ENCODE assay signal across 8 cellular contexts in genomic region chr12:116820077-116820656, GRCh38.
DNase-seq lines count a peak whose midpoint lies in the region; ATAC-seq and TF ChIP-seq lines count a peak whose summit lies in the region.

No MANE protein-coding gene starts in this region.

- peak overlapping the region; percentile 38 for H3K4me3 Mint-ChIP-seq in activated T-cell treated with anti-CD3 and anti-CD28 coated beads, Interleukin-2, amount 50 U/mL, for 24 hours
- peak overlapping the region; percentile 90 for H3K4me3 Mint-ChIP-seq in effector memory CD8-positive, alpha-beta T cell
- H3K4me3 Mint-ChIP-seq in stimulated activated memory B cell treated with anti-CD40 and anti-IgM and Interleukin-4, amounts not matched to agents 10 μg/mL and 1 μg/mL and 100 μg/mL, for 72 hours: peak overlapping the region; percentile 42

- peak overlapping the region; percentile 93; the same call in 1 of the 2 replicates for H3K4me3 ChIP-seq in OCI-LY3 (ENCODE audit: low read length)

- no peaks in the 10 kb centered on the region for H3K9me3 ChIP-seq in OCI-LY3 (ENCODE audit: insufficient read depth, low read length)

- no peak overlapping the region for H3K27ac Mint-ChIP-seq in activated T-cell treated with anti-CD3 and anti-CD28 coated beads, Interleukin-2, amount 50 U/mL, for 24 hours
- peak overlapping the region; percentile 95 to 97 for H3K27ac Mint-ChIP-seq in effector memory CD8-positive, alpha-beta T cell
- H3K27ac Mint-ChIP-seq in stimulated activated memory B cell treated with anti-CD40 and anti-IgM and Interleukin-4, amounts not matched to agents 10 μg/mL and 1 μg/mL and 100 μg/mL, for 72 hours: peak overlapping the region; percentile 95

- no peaks in the 10 kb centered on the region for H3K27me3 Mint-ChIP-seq in activated T-cell treated with anti-CD3 and anti-CD28 coated beads, Interleukin-2, amount 50 U/mL, for 24 hours
- H3K27me3 Mint-ChIP-seq in effector memory CD8-positive, alpha-beta T cell: no peaks in the 10 kb centered on the region
- no peaks in the 10 kb centered on the region for H3K27me3 Mint-ChIP-seq in stimulated activated memory B cell treated with anti-CD40 and anti-IgM and Interleukin-4, amounts not matched to agents 10 μg/mL and 1 μg/mL and 100 μg/mL, for 72 hours

- POLR2A ChIA-PET in GM10248 (lab: Yijun Ruan, JAX): no interaction called here

- H3K9me3 Mint-ChIP-seq in activated T-cell treated with anti-CD3 and anti-CD28 coated beads, Interleukin-2, amount 50 U/mL, for 24 hours: peaks cover 5% of the 10 kb centered on the region
- no peaks in the 10 kb centered on the region for H3K9me3 Mint-ChIP-seq in effector memory CD8-positive, alpha-beta T cell
- H3K9me3 Mint-ChIP-seq in stimulated activated memory B cell treated with anti-CD40 and anti-IgM and Interleukin-4, amounts not matched to agents 10 μg/mL and 1 μg/mL and 100 μg/mL, for 72 hours: no peaks in the 10 kb centered on the region

- peaks cover 7% of the 10 kb centered on the region for H3K36me3 Mint-ChIP-seq in activated T-cell treated with anti-CD3 and anti-CD28 coated beads, Interleukin-2, amount 50 U/mL, for 24 hours (ENCODE audit: low read depth)
- peaks cover 27% of the 10 kb centered on the region for H3K36me3 Mint-ChIP-seq in effector memory CD8-positive, alpha-beta T cell (ENCODE audit: insufficient read depth)
- H3K36me3 Mint-ChIP-seq in stimulated activated memory B cell treated with anti-CD40 and anti-IgM and Interleukin-4, amounts not matched to agents 10 μg/mL and 1 μg/mL and 100 μg/mL, for 72 hours: peaks cover 4% of the 10 kb centered on the region

- H3K4me1 ChIP-seq in OCI-LY3 (ENCODE audit: low read length): peaks cover 9% of the 10 kb centered on the region

- no peaks in the 10 kb centered on the region for H4K20me1 ChIP-seq in OCI-LY3 (ENCODE audit: insufficient read depth, low read length)

- H3K27ac ChIP-seq in OCI-LY3 (ENCODE audit: low read length): no peak overlapping the region

- H3K79me2 ChIP-seq in OCI-LY3 (ENCODE audit: low read length): no peaks in the 10 kb centered on the region

- DNase-seq in activated T-cell treated with anti-CD3 and anti-CD28 coated beads, Interleukin-2, amount 50 U/mL, for 24 hours: no peak
- DNase-seq in activated T-cell treated with anti-CD3 and anti-CD28 coated beads, Interleukin-2, amount 50 U/mL, for 1 hour: no peak
- DNase-seq in effector memory CD8-positive, alpha-beta T cell: no peak
- DNase-seq in HT-29 (ENCODE audit: low spot score): no peak
- DNase-seq in 8988T: no peak
- no peak for DNase-seq in GM10248 (ENCODE audit: extremely low spot score)

- ATAC-seq in effector memory CD8-positive, alpha-beta T cell (replicated peaks): no peak
- ATAC-seq in stimulated activated memory B cell treated with anti-CD40 and anti-IgM and Interleukin-4, amounts not matched to agents 10 μg/mL and 1 μg/mL and 100 μg/mL, for 72 hours: no peak

- peaks cover 20% of the 10 kb centered on the region for H3K4me1 Mint-ChIP-seq in activated T-cell treated with anti-CD3 and anti-CD28 coated beads, Interleukin-2, amount 50 U/mL, for 24 hours (ENCODE audit: low read depth)
- H3K4me1 Mint-ChIP-seq in effector memory CD8-positive, alpha-beta T cell (ENCODE audit: low read depth in 2 of 2): peaks cover 12 to 21% of the 10 kb centered on the region in 2 donors
- H3K4me1 Mint-ChIP-seq in stimulated activated memory B cell treated with anti-CD40 and anti-IgM and Interleukin-4, amounts not matched to agents 10 μg/mL and 1 μg/mL and 100 μg/mL, for 72 hours: peaks cover 32% of the 10 kb centered on the region

- no peak overlapping the region for H3K9ac ChIP-seq in OCI-LY3 (ENCODE audit: low read length)

- CTCF ChIA-PET in GM10248 (lab: Yijun Ruan, JAX): interaction anchor here (1.1 kb wide), 1 partner anchor 43 kb away, joined by 4 read pairs; no protein-coding TSS in a partner anchor

- no peak for TF ChIP-seq CTCF in OCI-LY3 (IDR thresholded peaks at IDR 0.05; ENCODE audit: low read depth, low read length)
- TF ChIP-seq CTCF in GM10248 (IDR thresholded peaks at IDR 0.05; ENCODE audit: control extremely low read depth, extremely low read depth, low read depth, missing control alignments): no peak

- H3K27me3 ChIP-seq in OCI-LY3 (ENCODE audit: low read depth, low read length): no peaks in the 10 kb centered on the region

- no peak overlapping the region for H2AFZ ChIP-seq in OCI-LY3 (ENCODE audit: low read depth, low read length)

- H3K4me2 ChIP-seq in OCI-LY3 (ENCODE audit: low read length): peak overlapping the region; percentile 98

- H3K36me3 ChIP-seq in OCI-LY3 (replicated peaks; ENCODE audit: low read depth, low read length): peaks cover 3% of the 10 kb centered on the region

Comparison
In these comparisons a context has a peak if more than half of its experiments do, and no peak if none do; other contexts are left out.
1. H3K4me3 Mint-ChIP-seq: peak in every context shown above with its lines; median percentile 90 in effector memory CD8-positive, alpha-beta T cell; 42 in stimulated activated memory B cell treated with anti-CD40 and anti-IgM and Interleukin-4, amounts not matched to agents 10 μg/mL and 1 μg/mL and 100 μg/mL, for 72 hours; 38 in activated T-cell treated with anti-CD3 and anti-CD28 coated beads, Interleukin-2, amount 50 U/mL, for 24 hours.